21 cellular contexts compared by ENCODE assay signal in the genomic region with DNA sequence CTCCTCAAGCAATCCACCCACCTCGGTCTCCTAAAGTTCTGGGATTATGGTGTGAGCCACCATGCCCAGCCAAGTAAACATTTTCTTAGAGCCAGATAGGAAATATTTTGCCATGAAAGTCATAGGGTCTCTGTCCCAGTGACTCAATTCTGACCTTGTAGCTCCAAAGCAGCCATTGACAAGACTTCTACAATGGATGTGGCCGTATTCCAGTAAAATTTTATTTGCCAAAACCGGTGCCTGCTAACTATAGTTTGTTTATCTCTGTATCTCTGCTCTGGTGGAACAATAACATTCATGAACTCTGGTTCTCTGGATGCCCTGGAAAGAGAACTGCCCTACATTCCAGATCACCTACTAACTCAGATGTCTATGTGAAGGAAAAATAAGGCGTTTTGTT. TPM values are rescaled to one million over a fixed set of nuclear protein-coding genes. Genes with fewer than 3 reads are reported as not detected.
DNase-seq lines count a peak whose midpoint lies in the region; ATAC-seq, FAIRE-seq and TF ChIP-seq lines count a peak whose summit lies in the region.
"Had no signal": no experiment of that assay in that cellular context is flagged by ENCODE, and none has a peak within 500 bp of the region (broad histone marks: within the 10 kb centered on the region; RNA-seq: fewer than 3 reads in every experiment).

No MANE protein-coding gene starts in this region.

- no peak for TF ChIP-seq CTCF in H1 (IDR thresholded peaks at IDR 0.05; ENCODE audit: control extremely low read depth in 1 of 3, insufficient read depth in 1 of 3, low read depth in 1 of 3, low read length in 3 of 3)
- TF ChIP-seq CTCF in BE2C (IDR thresholded peaks at IDR 0.05; ENCODE audit: low read depth, low read length): no peak
- TF ChIP-seq CTCF in vagina (IDR thresholded peaks at IDR 0.05): no peak

- no peak overlapping the region for H2BK15ac ChIP-seq in H1 (ENCODE audit: low read length)

- no peak overlapping the region for H3K27ac ChIP-seq in H1 (ENCODE audit: low read depth, low read length)
- H3K27ac ChIP-seq in vagina: no peak overlapping the region
- H3K27ac ChIP-seq: 22Rv1, BLaER1, KMS-11 had no signal

- no peak overlapping the region for H3K4ac ChIP-seq in H1 (replicated peaks; ENCODE audit: insufficient read length, low read depth, low read length)

- no peak overlapping the region for H3K18ac ChIP-seq in H1 (ENCODE audit: extremely low read depth, low read length)

- no peak overlapping the region for H3K4me3 Mint-ChIP-seq in stimulated activated effector memory CD8-positive, alpha-beta T cell treated with anti-CD3 and anti-CD28 coated beads, Interleukin-12 subunit alpha, Interleukin-12 subunit beta, amount 100 ng/mL, for 72 hours

- H3K79me2 ChIP-seq in H1 (ENCODE audit: control insufficient read depth in 1 of 2, insufficient read depth in 2 of 2, low read length in 2 of 2): no peaks in the 10 kb centered on the region

- H2AK5ac ChIP-seq in H1 (ENCODE audit: low read depth, low read length): no peak overlapping the region

- no peak for DNase-seq in Right ventricle myocardium superior
- DNase-seq in Right ventricle myocardium inferior (ENCODE audit: missing footprints): no peak
- no peak for DNase-seq in H1 (ENCODE audit: low read depth in 1 of 2, low spot score in 2 of 2)
- DNase-seq in lung microvascular endothelial cell (ENCODE audit: low read depth in 2 of 2): peak; percentile 93 to 96
- DNase-seq in stimulated activated effector memory CD8-positive, alpha-beta T cell treated with anti-CD3 and anti-CD28 coated beads, Interleukin-12 subunit alpha, Interleukin-12 subunit beta, amount 100 ng/mL, for 72 hours (ENCODE audit: low spot score in 2 of 2): no peak
- no peak for DNase-seq in BE2C
- DNase-seq in vagina (ENCODE audit: extremely low spot score in 2 of 2): no peak
- DNase-seq in SW480 (ENCODE audit: low spot score): no peak
- DNase-seq: activated CD4-positive, CD25-positive, alpha-beta regulatory T cell treated with anti-CD3 and anti-CD28 coated beads, Interleukin-2, amount 50 U/mL, for 72 hours; NCI-H1048; NCI-H2107; NCI-H526 treated with DMSO at 0.1 percent for 48 hours; nucleus accumbens; SIG-M5; stimulated activated CD4-positive, alpha-beta T cell treated with anti-CD3 and anti-CD28 coated beads, Interleukin-2, amount 100 ng/mL, for 48 hours; substantia nigra had no signal

- no peak for FAIRE-seq in H1 (lab: Jason Lieb, UNC)
- FAIRE-seq: colon, G401.6 had no signal

- H4K8ac ChIP-seq in H1 (ENCODE audit: extremely low read depth, insufficient read depth, low read length): no peak overlapping the region

- H4K20me1 ChIP-seq in H1 (replicated peaks in 1 of 2; ENCODE audit: control insufficient read depth in 1 of 2, insufficient read depth in 2 of 2, low read length in 2 of 2): no peaks in the 10 kb centered on the region
- H4K20me1 ChIP-seq: BLaER1 had no signal

- no peak overlapping the region for H3K27ac Mint-ChIP-seq in stimulated activated effector memory CD8-positive, alpha-beta T cell treated with anti-CD3 and anti-CD28 coated beads, Interleukin-12 subunit alpha, Interleukin-12 subunit beta, amount 100 ng/mL, for 72 hours

- H3K4me3 ChIP-seq in H1 (ENCODE audit: extremely low read depth in 1 of 4, insufficient read depth in 2 of 4, low read depth in 3 of 4, low read length in 4 of 4): no peak overlapping the region
- H3K4me3 ChIP-seq in BE2C (ENCODE audit: low read depth, low read length): no peak overlapping the region
- H3K4me3 ChIP-seq in vagina: no peak overlapping the region
- H3K4me3 ChIP-seq: BLaER1 had no signal

- H3K36me3 ChIP-seq in H1 (ENCODE audit: control insufficient read depth in 2 of 4, insufficient read depth in 4 of 4, low read length in 3 of 4) (no peaks in the 10 kb centered on the region), BE2C (no peaks in the 10 kb centered on the region), vagina (no peaks in the 10 kb centered on the region)
- H3K36me3 ChIP-seq: BLaER1 had no signal

- no peaks in the 10 kb centered on the region for H3K27me3 ChIP-seq in H1 (replicated peaks in 1 of 4; ENCODE audit: control insufficient read depth in 3 of 4, extremely low read depth in 1 of 4, insufficient read depth in 3 of 4, low read length in 3 of 4)
- H3K27me3 ChIP-seq in BE2C: peaks cover 3% of the 10 kb centered on the region
- H3K27me3 ChIP-seq in vagina: no peaks in the 10 kb centered on the region
- H3K27me3 ChIP-seq: BLaER1 had no signal

- WGBS in H1 (ENCODE audit: extremely low coverage in 1 of 2, insufficient coverage in 1 of 2, insufficient read length in 1 of 2, insufficient replicate concordance in 2 of 2, low coverage in 1 of 2, low lambda C conversion rate in 2 of 2, missing lambda C conversion rate in 1 of 2), 2 experiments: 80% methylated on average over 4 of the region's 4 CpGs; no CpG with 5 or more reads in 1 of the 2 experiments

- POLR2A ChIA-PET in H1 (lab: Charles Lee; ENCODE audit: partially characterized antibody): no interaction called here

- H4K5ac ChIP-seq in H1 (ENCODE audit: insufficient read length, low read depth, low read length): no peak overlapping the region

- H3K9me3 ChIP-seq in H1 (ENCODE audit: insufficient read depth in 2 of 2, low read depth in 1 of 2, low read length in 1 of 2): no peaks in the 10 kb centered on the region
- H3K9me3 ChIP-seq in BE2C: no peaks in the 10 kb centered on the region
- H3K9me3 ChIP-seq in vagina: no peaks in the 10 kb centered on the region
- H3K9me3 ChIP-seq: BLaER1 had no signal

- H3K79me1 ChIP-seq in H1 (ENCODE audit: low read depth, low read length): no peaks in the 10 kb centered on the region

- no peak overlapping the region for H3K23ac ChIP-seq in H1 (ENCODE audit: insufficient read length)

- H2BK5ac ChIP-seq in H1 (ENCODE audit: low read depth, low read length): 0 out of 2 replicates have a peak overlapping the region, but pooled peaks have one; percentile 28

- CTCF ChIA-PET in H1 (lab: Charles Lee; ENCODE audit: partially characterized antibody): interaction anchor here (2.1 kb wide), 1 partner anchor 23 kb away, joined by 8 read pairs; no protein-coding TSS in a partner anchor

- no peak overlapping the region for H3K4me2 ChIP-seq in H1 (ENCODE audit: insufficient read depth in 1 of 2, low read depth in 2 of 2, low read length in 2 of 2)
- H3K4me2 ChIP-seq: BLaER1, KMS-11 had no signal

- H3K4me1 ChIP-seq in H1 (replicated peaks in 1 of 4; ENCODE audit: control insufficient read depth in 3 of 4, insufficient read depth in 4 of 4, low read length in 3 of 4) (peaks cover under 1 to 7% (median 2%) of the 10 kb centered on the region in 4 experiments), BE2C (no peaks in the 10 kb centered on the region), vagina (no peaks in the 10 kb centered on the region)
- H3K4me1 ChIP-seq: BLaER1 had no signal

- no peak for TF ChIP-seq EP300 in H1 (IDR thresholded peaks at IDR 0.05; ENCODE audit: borderline replicate concordance in 1 of 2, low read depth in 2 of 2, low read length in 2 of 2)

- H4K91ac ChIP-seq in H1 (replicated peaks; ENCODE audit: insufficient read length, low read length): no peak overlapping the region

- no peak overlapping the region for H3K14ac ChIP-seq in H1 (ENCODE audit: insufficient read length)

- no peak overlapping the region for H2BK20ac ChIP-seq in H1 (ENCODE audit: low read length)

- ATAC-seq in Right ventricle myocardium superior (ENCODE audit: poor library complexity) (peak; percentile 22), Right ventricle myocardium inferior (no peak)
- no peak for ATAC-seq in stimulated activated effector memory CD8-positive, alpha-beta T cell treated with anti-CD3 and anti-CD28 coated beads, Interleukin-12 subunit alpha, Interleukin-12 subunit beta, amount 100 ng/mL, for 72 hours

- intact Hi-C loops in Right ventricle myocardium superior (cut with DNase I) (no loop called here), Right ventricle myocardium inferior (cut with DNase I) (no loop called here), vagina (cut with DNase I) (no loop called here)

- no peak for TF ChIP-seq RAD21 in H1 (IDR thresholded peaks at IDR 0.05 in 1 of 2, conservative IDR thresholded peaks at IDR 0.05 in 1 of 2; ENCODE audit: low read depth in 2 of 2, low read length in 2 of 2)

- no peak overlapping the region for H2AFZ ChIP-seq in H1 (ENCODE audit: low read length)

- peaks cover 2% of the 10 kb centered on the region for H3K36me3 Mint-ChIP-seq in stimulated activated effector memory CD8-positive, alpha-beta T cell treated with anti-CD3 and anti-CD28 coated beads, Interleukin-12 subunit alpha, Interleukin-12 subunit beta, amount 100 ng/mL, for 72 hours

- no peak overlapping the region for H3K9ac ChIP-seq in H1 (replicated peaks in 1 of 4; ENCODE audit: extremely low read depth in 1 of 4, low read depth in 3 of 4, low read length in 3 of 4)
- H3K9ac ChIP-seq: BLaER1, KMS-11 had no signal

- no peak overlapping the region for H3K56ac ChIP-seq in H1 (replicated peaks; ENCODE audit: insufficient read length, low read depth, low read length)

- TF ChIP-seq POLR2A in H1 (IDR thresholded peaks at IDR 0.05; ENCODE audit: control extremely low read depth in 1 of 2, low read depth in 2 of 2, low read length in 2 of 2): no peak
- TF ChIP-seq POLR2A in vagina (IDR thresholded peaks at IDR 0.05): no peak

- no peaks in the 10 kb centered on the region for H3K23me2 ChIP-seq in H1 (ENCODE audit: low read depth, low read length)

- 0 out of 2 replicates have a peak overlapping the region, but pooled peaks have one; percentile 29 for H2BK12ac ChIP-seq in H1 (ENCODE audit: low read depth, low read length)

- H3K4me1 Mint-ChIP-seq in stimulated activated effector memory CD8-positive, alpha-beta T cell treated with anti-CD3 and anti-CD28 coated beads, Interleukin-12 subunit alpha, Interleukin-12 subunit beta, amount 100 ng/mL, for 72 hours: no peaks in the 10 kb centered on the region

- H3K9me3 Mint-ChIP-seq in stimulated activated effector memory CD8-positive, alpha-beta T cell treated with anti-CD3 and anti-CD28 coated beads, Interleukin-12 subunit alpha, Interleukin-12 subunit beta, amount 100 ng/mL, for 72 hours: no peaks in the 10 kb centered on the region

- no peak overlapping the region for H2BK120ac ChIP-seq in H1 (replicated peaks; ENCODE audit: low read depth, low read length)

RNA-seq across cellular contexts. Expression of gene USP44, which starts 54.6 kb away (rescaled TPM):
- total RNA-seq in Right ventricle myocardium superior: 0.73 TPM
- total RNA-seq in Right ventricle myocardium inferior: 1.0 TPM
- 191 and 197 TPM in 2 replicates for total RNA-seq in H1 (2021; fragmentation: NEBNext Ultra II Directional; extraction: Animal tissue kit (Norgen Biotek cat#: 25700))
- 88.6 and 129 TPM in 2 replicates for polyA plus RNA-seq in H1 (2011; rRNA removed)
- 102 TPM for polyA plus RNA-seq in H1 (2011; cell fraction: cytosol; rRNA removed)
- polyA plus RNA-seq in H1 (2011; cell fraction: nucleus; rRNA removed): 62.2 TPM
- 96.7 to 143 TPM (median 115 TPM) in 4 replicates for polyA plus RNA-seq in H1 (2012, experiment 1 of 2)
- polyA plus RNA-seq in H1 (2012, experiment 2 of 2): 7.8 TPM
- 140 TPM for polyA plus RNA-seq in H1 (2013, experiment 1 of 2)
- 167 TPM for polyA plus RNA-seq in H1 (2013, experiment 2 of 2)
- polyA minus RNA-seq in H1 (2011; rRNA and poly(A)+ RNA removed): 566 and 846 TPM in 2 replicates
- polyA minus RNA-seq in H1 (2011; cell fraction: cytosol; rRNA and poly(A)+ RNA removed): 126 TPM
- 167 TPM for polyA minus RNA-seq in H1 (2011; cell fraction: nucleus; rRNA and poly(A)+ RNA removed)
- 0.87 and 1.8 TPM in 2 replicates for total RNA-seq in lung microvascular endothelial cell
- 0.31 TPM for polyA plus RNA-seq in BE2C (2012; ENCODE audit: insufficient read depth, insufficient read length, low read depth)
- 0.49 TPM for total RNA-seq in vagina

Comparison
In these comparisons a context has a peak if more than half of its experiments do, and no peak if none do; other contexts are left out.
1. DNase-seq: peak in lung microvascular endothelial cell (2 of 2); none in Right ventricle myocardium superior (single experiment), Right ventricle myocardium inferior (single experiment), H1 (0 of 2), stimulated activated effector memory CD8-positive, alpha-beta T cell treated with anti-CD3 and anti-CD28 coated beads, Interleukin-12 subunit alpha, Interleukin-12 subunit beta, amount 100 ng/mL, for 72 hours (0 of 2), BE2C (single experiment), vagina (0 of 2) and SW480 (single experiment).
2. RNA of gene USP44, which starts 54.6 kb away (total RNA-seq): 191 to 197 TPM in H1; 0.87 to 1.8 TPM in lung microvascular endothelial cell, 1.0 TPM in Right ventricle myocardium inferior (single experiment), 0.73 TPM in Right ventricle myocardium superior (single experiment) and 0.49 TPM in vagina (single experiment); every median in the first group is over 10 times any median in the second.